1 cellular context compared by ENCODE assay signal in the genomic region with DNA sequence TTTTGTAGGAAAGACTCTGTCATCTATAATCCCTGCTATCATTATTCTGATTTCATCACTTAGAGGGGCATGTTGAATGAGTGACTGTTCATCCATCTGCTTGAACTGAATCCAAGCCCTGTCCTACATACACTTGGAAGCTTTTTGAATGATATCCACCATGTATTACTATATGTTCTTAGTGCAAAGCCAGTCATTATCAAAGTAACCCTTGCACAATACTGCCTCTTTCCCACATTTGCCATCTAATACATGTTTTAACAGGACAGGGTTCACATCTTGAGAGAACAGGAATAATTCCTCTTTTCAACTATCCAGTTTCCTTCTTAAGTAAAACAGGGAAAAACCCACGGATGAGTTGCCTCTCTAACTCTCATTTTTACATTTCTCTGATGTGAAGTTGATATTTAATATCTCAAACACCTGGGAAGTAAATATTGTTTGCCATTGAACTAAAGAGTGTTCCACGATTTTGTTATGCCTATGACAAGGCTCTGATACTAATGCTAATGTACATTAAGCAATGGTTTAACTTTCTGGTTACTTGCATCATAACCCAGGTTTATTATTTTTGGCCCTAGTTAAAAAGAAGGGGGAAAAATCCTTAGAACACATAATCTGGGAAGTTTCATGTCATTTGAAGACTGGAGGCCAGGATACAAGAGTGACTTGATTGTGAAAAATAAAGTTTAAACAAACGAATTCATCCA.
A peak's percentile ranks its signal among the peaks of the same experiment; 100 is the strongest.
TF ChIP-seq lines count a peak whose summit lies in the region.

No MANE protein-coding gene starts in this region.

TF ChIP-seq in IMR-90, 13 proteins besides CTCF, POLR2A, EP300 and RAD21:
- TF ChIP-seq FOS (IDR thresholded peaks at IDR 0.05; ENCODE audit: low read depth, low read length) (no peak), CEBPB (IDR thresholded peaks at IDR 0.05; ENCODE audit: low read depth, low read length) (peak; percentile 82), SMC3 (IDR thresholded peaks at IDR 0.05; ENCODE audit: low read depth, low read length) (no peak)
- TF ChIP-seq, protein P1, sequence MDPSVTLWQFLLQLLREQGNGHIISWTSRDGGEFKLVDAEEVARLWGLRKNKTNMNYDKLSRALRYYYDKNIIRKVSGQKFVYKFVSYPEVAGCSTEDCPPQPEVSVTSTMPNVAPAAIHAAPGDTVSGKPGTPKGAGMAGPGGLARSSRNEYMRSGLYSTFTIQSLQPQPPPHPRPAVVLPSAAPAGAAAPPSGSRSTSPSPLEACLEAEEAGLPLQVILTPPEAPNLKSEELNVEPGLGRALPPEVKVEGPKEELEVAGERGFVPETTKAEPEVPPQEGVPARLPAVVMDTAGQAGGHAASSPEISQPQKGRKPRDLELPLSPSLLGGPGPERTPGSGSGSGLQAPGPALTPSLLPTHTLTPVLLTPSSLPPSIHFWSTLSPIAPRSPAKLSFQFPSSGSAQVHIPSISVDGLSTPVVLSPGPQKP (IDR thresholded peaks at IDR 0.05; ENCODE audit: borderline replicate concordance, low read depth, low read length): no peak
